In genomic region chr12:53062977-53063707, GRCh38 we compare ENCODE assay signal across 12 cellular contexts. TPM values are rescaled to one million over a fixed set of nuclear protein-coding genes. Genes with fewer than 3 reads are reported as not detected.
DNase-seq lines count a peak whose midpoint lies in the region; ATAC-seq, FAIRE-seq and TF ChIP-seq lines count a peak whose summit lies in the region.
"Had no signal": no experiment of that assay in that cellular context is flagged by ENCODE, and none has a peak within 500 bp of the region (broad histone marks: within the 10 kb centered on the region; RNA-seq: fewer than 3 reads in every experiment).

No MANE protein-coding gene starts in this region.

- H3K79me2 ChIP-seq in ACC112 (ENCODE audit: control insufficient read depth, insufficient read depth, low read length, unreplicated experiment): no peaks in the 10 kb centered on the region

- no peak for TF ChIP-seq CTCF in WERI-Rb-1 (IDR thresholded peaks at IDR 0.05; ENCODE audit: low read depth, low read length)
- TF ChIP-seq CTCF in right atrium auricular region (IDR thresholded peaks at IDR 0.05): no peak

- peak overlapping the region; percentile 66 for H3K27ac ChIP-seq in ACC112 (ENCODE audit: low read depth, low read length)
- 0 out of 2 replicates have a peak overlapping the region, but pooled peaks have one; percentile 4 for H3K27ac ChIP-seq in WERI-Rb-1
- peak overlapping the region; percentile 67 to 80 for H3K27ac ChIP-seq in right atrium auricular region
- H3K27ac ChIP-seq: SJSA1 had no signal

- peak; percentile 61 for DNase-seq in WERI-Rb-1
- DNase-seq in right atrium auricular region (ENCODE audit: low spot score): peak; percentile 59
- peak; percentile 76 for DNase-seq in posterior vena cava (ENCODE audit: low spot score)
- no peak for DNase-seq in H54 (ENCODE audit: insufficient read length, low spot score)
- DNase-seq: AML-193, nephron progenitor cell had no signal

- TF ChIP-seq POLR2A in H54 (IDR thresholded peaks at IDR 0.05; ENCODE audit: low read depth, low read length): no peak

- no peak for FAIRE-seq in H54 (lab: Jason Lieb, UNC)

- H3K36me3 ChIP-seq in ACC112 (ENCODE audit: insufficient read depth, low read length): peaks cover 18% of the 10 kb centered on the region; the same call in 1 of the 2 replicates
- peaks cover 2% of the 10 kb centered on the region; the same call in 1 of the 2 replicates for H3K36me3 ChIP-seq in WERI-Rb-1
- peaks cover 89% of the 10 kb centered on the region for H3K36me3 ChIP-seq in right atrium auricular region

- intact Hi-C loops in posterior vena cava (cut with DNase I): no loop called here

- H3K4me3 ChIP-seq in ACC112 (ENCODE audit: low read depth, low read length) (no peak overlapping the region), WERI-Rb-1 (ENCODE audit: low read depth, low read length) (no peak overlapping the region), right atrium auricular region (no peak overlapping the region)
- H3K4me3 ChIP-seq: MG63, SJSA1 had no signal

- H3K4me1 ChIP-seq in ACC112 (ENCODE audit: control insufficient read depth, insufficient read depth, low read length, unreplicated experiment) (peaks cover 54% of the 10 kb centered on the region), right atrium auricular region (peaks cover 0 to 82% of the 10 kb centered on the region in 2 donors)

- H3K27me3 ChIP-seq in ACC112 (ENCODE audit: insufficient read depth, low read length): no peaks in the 10 kb centered on the region
- H3K27me3 ChIP-seq in WERI-Rb-1 (ENCODE audit: insufficient read depth, low read depth, severe bottlenecking): no peaks in the 10 kb centered on the region
- no peaks in the 10 kb centered on the region for H3K27me3 ChIP-seq in right atrium auricular region
- H3K27me3 ChIP-seq: MG63, SJSA1 had no signal

- H3K9me3 ChIP-seq in WERI-Rb-1 (ENCODE audit: severe bottlenecking) (no peaks in the 10 kb centered on the region), right atrium auricular region (no peaks in the 10 kb centered on the region)
- H3K9me3 ChIP-seq: MG63, SJSA1 had no signal

- no peak overlapping the region for H2AFZ ChIP-seq in ACC112 (ENCODE audit: low read length, unreplicated experiment)

- ATAC-seq in GM18502 (IDR thresholded peaks at IDR 0.05; ENCODE audit: poor library complexity, unreplicated experiment) (no peak), GM21528 (IDR thresholded peaks at IDR 0.05; ENCODE audit: low FRiP score, unreplicated experiment) (no peak), GM18867 (IDR thresholded peaks at IDR 0.05; ENCODE audit: unreplicated experiment) (no peak)

RNA-seq across cellular contexts. Expression of gene TNS2, which starts 13.3 kb away (rescaled TPM):
- 100 to 1,000 TPM in 1 of 2 donors, 10 to 100 TPM in 1; 76.2 to 153 TPM for total RNA-seq in right atrium auricular region
- total RNA-seq in posterior vena cava: 100 to 1,000 TPM; 139 to 218 TPM

RNA-seq across cellular contexts. Expression of gene SPRYD3, which starts 16.0 kb away (rescaled TPM):
- total RNA-seq in right atrium auricular region (10 to 100 TPM; 33.5 to 64.5 TPM), posterior vena cava (10 to 100 TPM; 77.6 to 90.5 TPM)

RNA-seq across cellular contexts. Expression of gene IGFBP6, which starts 34.3 kb away (rescaled TPM):
- total RNA-seq in right atrium auricular region: 100 to 1,000 TPM in 1 of 2 donors, 10 to 100 TPM in 1; 99.0 to 358 TPM
- total RNA-seq in posterior vena cava: 100 to 1,000 TPM; 679 to 733 TPM

RNA-seq across cellular contexts. Expression of gene SOAT2, which starts 40.1 kb away (rescaled TPM):
- total RNA-seq in right atrium auricular region (not detected), posterior vena cava (under 1 TPM; 0.32 to 0.90 TPM)
- total RNA-seq: SJSA1 had no signal

RNA-seq across cellular contexts. Expression of gene EIF4B, which starts 56.9 kb away (rescaled TPM):
- total RNA-seq in right atrium auricular region (100 to 1,000 TPM; 272 to 383 TPM), posterior vena cava (100 to 1,000 TPM; 311 to 314 TPM)

Comparison
In these comparisons a context has a peak if more than half of its experiments do, and no peak if none do; other contexts are left out.
1. H3K27ac ChIP-seq: peak in every context shown above with its lines; median percentile 74 in right atrium auricular region; 66 in ACC112; 4 in WERI-Rb-1.